15 cellular contexts compared by ENCODE assay signal in the genomic region with DNA sequence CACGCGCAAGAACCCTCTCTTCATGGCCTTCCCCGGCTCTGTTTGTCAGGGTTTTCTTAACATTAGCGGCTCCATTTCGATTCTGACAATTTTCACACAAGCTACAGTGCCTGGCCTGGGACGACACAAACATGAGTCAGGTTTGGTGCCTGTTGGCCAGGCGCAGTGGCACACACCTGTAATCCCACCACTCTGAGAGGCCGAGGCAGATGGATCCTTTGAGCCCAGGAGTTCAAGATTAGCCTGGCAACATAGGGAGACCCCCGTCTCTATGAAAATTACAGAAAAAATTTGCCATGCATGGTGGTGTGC. TPM values are rescaled to one million over a fixed set of nuclear protein-coding genes. Genes with fewer than 3 reads are reported as not detected.
DNase-seq lines count a peak whose midpoint lies in the region; ATAC-seq and TF ChIP-seq lines count a peak whose summit lies in the region.
"Had no signal": no experiment of that assay in that cellular context is flagged by ENCODE, and none has a peak within 500 bp of the region (broad histone marks: within the 10 kb centered on the region; RNA-seq: fewer than 3 reads in every experiment).

No MANE protein-coding gene starts in this region.

- H3K4me1 Mint-ChIP-seq in natural killer cell, result peaks cover 13 to 18% of the 10 kb centered on the region in 2 donors
- peaks cover 7 to 12% of the 10 kb centered on the region in 2 donors for H3K4me1 Mint-ChIP-seq in natural killer cell treated with Interleukin-12 subunit alpha and Interleukin-12 subunit beta and Interleukin-15 and Interleukin-18, amount 100 ng/mL, for 72 hours (ENCODE audit: low read depth in 2 of 2)
- H3K4me1 Mint-ChIP-seq in type B pancreatic cell (ENCODE audit: unreplicated experiment), result peaks cover 33% of the 10 kb centered on the region

- H3K36me3 ChIP-seq in adipocyte (ENCODE audit: control insufficient read depth, insufficient read depth, low read length, severe bottlenecking) (peaks cover 9% of the 10 kb centered on the region), lower lobe of right lung (no peaks in the 10 kb centered on the region), transverse colon (no peaks in the 10 kb centered on the region), suprapubic skin (no peaks in the 10 kb centered on the region)
- H3K36me3 ChIP-seq: neural progenitor cell had no signal

- intact Hi-C loops in natural killer cell (cut with micrococcal nuclease), result no loop called here
- intact Hi-C loops in lower lobe of right lung (cut with DNase I), result no loop called here
- intact Hi-C loops in transverse colon (cut with DNase I; ENCODE audit: low total_unique reads), result loop anchor here (5.0 kb wide), 1 partner anchor 54 kb away; the partner anchor contains the start of gene NAXD

- no peaks in the 10 kb centered on the region for H3K36me3 Mint-ChIP-seq in natural killer cell
- H3K36me3 Mint-ChIP-seq in natural killer cell treated with Interleukin-12 subunit alpha and Interleukin-12 subunit beta and Interleukin-15 and Interleukin-18, amount 100 ng/mL, for 72 hours, result no peaks in the 10 kb centered on the region
- peaks cover 4% of the 10 kb centered on the region for H3K36me3 Mint-ChIP-seq in type B pancreatic cell

- H3K9me3 ChIP-seq in adipocyte (ENCODE audit: control insufficient read depth, low read length) (no peaks in the 10 kb centered on the region), lower lobe of right lung (no peaks in the 10 kb centered on the region), transverse colon (no peaks in the 10 kb centered on the region), suprapubic skin (no peaks in the 10 kb centered on the region)

- H3K27ac ChIP-seq in lower lobe of right lung, result no peak overlapping the region
- H3K27ac ChIP-seq in transverse colon, result peak overlapping the region in 1 of 4 donors; percentile 96
- H3K27ac ChIP-seq in suprapubic skin, result no peak overlapping the region
- H3K27ac ChIP-seq: GM23248, neural progenitor cell had no signal

- peak overlapping the region; percentile 42 for H3K4me3 Mint-ChIP-seq in natural killer cell
- no peak overlapping the region for H3K4me3 Mint-ChIP-seq in natural killer cell treated with Interleukin-12 subunit alpha and Interleukin-12 subunit beta and Interleukin-15 and Interleukin-18, amount 100 ng/mL, for 72 hours
- peak overlapping the region; percentile 97 for H3K4me3 Mint-ChIP-seq in type B pancreatic cell

- peaks cover 24% of the 10 kb centered on the region for H3K4me1 ChIP-seq in adipocyte (ENCODE audit: control insufficient read depth, insufficient read depth, low read length)
- peaks cover 34% of the 10 kb centered on the region for H3K4me1 ChIP-seq in lower lobe of right lung
- peaks cover 0 to 31% (median 21%) of the 10 kb centered on the region in 4 donors for H3K4me1 ChIP-seq in transverse colon
- peaks cover 30% of the 10 kb centered on the region for H3K4me1 ChIP-seq in suprapubic skin
- H3K4me1 ChIP-seq: neural progenitor cell had no signal

- no peak overlapping the region for H3K27ac Mint-ChIP-seq in natural killer cell
- H3K27ac Mint-ChIP-seq in natural killer cell treated with Interleukin-12 subunit alpha and Interleukin-12 subunit beta and Interleukin-15 and Interleukin-18, amount 100 ng/mL, for 72 hours, result no peak overlapping the region
- H3K27ac Mint-ChIP-seq in type B pancreatic cell, result no peak overlapping the region
- H3K27ac Mint-ChIP-seq: neural progenitor cell had no signal

- peaks cover 15 to 22% of the 10 kb centered on the region in 2 donors for H3K27me3 Mint-ChIP-seq in natural killer cell (ENCODE audit: low read depth in 2 of 2)
- H3K27me3 Mint-ChIP-seq in natural killer cell treated with Interleukin-12 subunit alpha and Interleukin-12 subunit beta and Interleukin-15 and Interleukin-18, amount 100 ng/mL, for 72 hours, result peaks cover 29 to 40% of the 10 kb centered on the region in 2 donors
- H3K27me3 Mint-ChIP-seq in type B pancreatic cell, result peaks cover 13% of the 10 kb centered on the region

- no peaks in the 10 kb centered on the region for H3K9me3 Mint-ChIP-seq in natural killer cell
- H3K9me3 Mint-ChIP-seq in natural killer cell treated with Interleukin-12 subunit alpha and Interleukin-12 subunit beta and Interleukin-15 and Interleukin-18, amount 100 ng/mL, for 72 hours, result no peaks in the 10 kb centered on the region
- no peaks in the 10 kb centered on the region for H3K9me3 Mint-ChIP-seq in type B pancreatic cell
- H3K9me3 Mint-ChIP-seq: neural progenitor cell had no signal

- H3K27me3 ChIP-seq in adipocyte (replicated peaks; ENCODE audit: control insufficient read depth, insufficient read depth, low read length) (no peaks in the 10 kb centered on the region), lower lobe of right lung (ENCODE audit: low read depth) (no peaks in the 10 kb centered on the region), transverse colon (no peaks in the 10 kb centered on the region), suprapubic skin (no peaks in the 10 kb centered on the region)

- 66% methylated on average over 9 of the region's 9 CpGs for WGBS in transverse colon (ENCODE audit: low coverage in 1 of 2), 2 donors
- WGBS in suprapubic skin, result 94% methylated on average over 9 of the region's 9 CpGs

- TF ChIP-seq POLR2A in transverse colon (IDR thresholded peaks at IDR 0.05) (no peak), suprapubic skin (IDR thresholded peaks at IDR 0.05) (no peak)

- H3K4me3 ChIP-seq in adipocyte (ENCODE audit: low read length) (peak overlapping the region; percentile 91), lower lobe of right lung (peak overlapping the region; percentile 80), transverse colon (peak overlapping the region in 2 of 4 donors; percentile 72 to 75), suprapubic skin (no peak overlapping the region)
- H3K4me3 ChIP-seq: GM23248, neural progenitor cell had no signal

- TF ChIP-seq CTCF in natural killer cell (IDR thresholded peaks at IDR 0.05), result no peak
- TF ChIP-seq CTCF in lower lobe of right lung (IDR thresholded peaks at IDR 0.05), result no peak
- TF ChIP-seq CTCF in type B pancreatic cell (conservative IDR thresholded peaks at IDR 0.05), result no peak
- TF ChIP-seq CTCF in transverse colon (IDR thresholded peaks at IDR 0.05), result no peak
- TF ChIP-seq CTCF in suprapubic skin (IDR thresholded peaks at IDR 0.05), result no peak

- H3K9ac ChIP-seq in adipocyte (ENCODE audit: low read length), result no peak overlapping the region
- H3K9ac ChIP-seq: GM23248, neural progenitor cell had no signal

- TF ChIP-seq EP300 in transverse colon (IDR thresholded peaks at IDR 0.05; ENCODE audit: low read depth), result no peak
- no peak for TF ChIP-seq EP300 in suprapubic skin (IDR thresholded peaks at IDR 0.05)

- ATAC-seq in natural killer cell (no peak), lower lobe of right lung (no peak)
- no peak for ATAC-seq in natural killer cell treated with Interleukin-12 subunit alpha and Interleukin-12 subunit beta and Interleukin-15 and Interleukin-18, amount 100 ng/mL, for 72 hours

- in situ Hi-C loops in transverse colon (cut with MboI; ENCODE audit: low pct_ligation_motif_present in 1 of 4, low pct_unique_long_range_greater_than_20kb in 1 of 4, low sequenced_read_pairs in 3 of 4), result no loop called here

- DNase-seq in natural killer cell (no peak), adipocyte (ENCODE audit: low read depth) (no peak), lower lobe of right lung (no peak), type B pancreatic cell (ENCODE audit: extremely low spot score, unreplicated experiment) (no peak), transverse colon (no peak), suprapubic skin (ENCODE audit: low spot score in 2 of 2) (no peak), NCI-H1105 (lab: John Stamatoyannopoulos, UW) (no peak)
- no peak for DNase-seq in natural killer cell treated with Interleukin-12 subunit alpha and Interleukin-12 subunit beta and Interleukin-15 and Interleukin-18, amount 100 ng/mL, for 72 hours (ENCODE audit: low spot score)
- DNase-seq: activated gamma-delta T cell, foreskin melanocyte, GM23248, IMR-90, NCI-H1930, T-helper 1 cell had no signal

RNA-seq across cellular contexts. Expression of gene RAB20, which starts 1.9 kb away (rescaled TPM):
- total RNA-seq in natural killer cell (1 to 10 TPM; 1.0 to 3.3 (median 1.2) TPM), lower lobe of right lung (51.3 TPM), type B pancreatic cell (ENCODE audit: low replicate concordance) (6.4 and 9.1 TPM in 2 replicates), transverse colon (10 to 100 TPM; 12.5 to 66.2 (median 54.1) TPM), suprapubic skin (1 to 10 TPM; 2.0 to 6.7 (median 3.7) TPM)
- total RNA-seq in natural killer cell treated with Interleukin-12 subunit alpha and Interleukin-12 subunit beta and Interleukin-15 and Interleukin-18, amount 100 ng/mL, for 72 hours, result 1 to 10 TPM in 1 of 2 donors, under 1 TPM in 1; 0.47 to 3.1 TPM

RNA-seq across cellular contexts. Expression of gene NAXD, which starts 51.9 kb away (rescaled TPM):
- total RNA-seq in natural killer cell (10 to 100 TPM in 2 of 3 donors, 1 to 10 TPM in 1; 6.8 to 14.0 (median 12.0) TPM), lower lobe of right lung (27.4 TPM), type B pancreatic cell (ENCODE audit: low replicate concordance) (38.8 and 39.5 TPM in 2 replicates), transverse colon (10 to 100 TPM; 12.9 to 37.8 (median 33.3) TPM), suprapubic skin (10 to 100 TPM; 26.4 to 38.3 (median 32.4) TPM)
- total RNA-seq in natural killer cell treated with Interleukin-12 subunit alpha and Interleukin-12 subunit beta and Interleukin-15 and Interleukin-18, amount 100 ng/mL, for 72 hours, result 10 to 100 TPM; 20.7 to 31.9 TPM
